19 cellular contexts compared by ENCODE assay signal in the genomic region with DNA sequence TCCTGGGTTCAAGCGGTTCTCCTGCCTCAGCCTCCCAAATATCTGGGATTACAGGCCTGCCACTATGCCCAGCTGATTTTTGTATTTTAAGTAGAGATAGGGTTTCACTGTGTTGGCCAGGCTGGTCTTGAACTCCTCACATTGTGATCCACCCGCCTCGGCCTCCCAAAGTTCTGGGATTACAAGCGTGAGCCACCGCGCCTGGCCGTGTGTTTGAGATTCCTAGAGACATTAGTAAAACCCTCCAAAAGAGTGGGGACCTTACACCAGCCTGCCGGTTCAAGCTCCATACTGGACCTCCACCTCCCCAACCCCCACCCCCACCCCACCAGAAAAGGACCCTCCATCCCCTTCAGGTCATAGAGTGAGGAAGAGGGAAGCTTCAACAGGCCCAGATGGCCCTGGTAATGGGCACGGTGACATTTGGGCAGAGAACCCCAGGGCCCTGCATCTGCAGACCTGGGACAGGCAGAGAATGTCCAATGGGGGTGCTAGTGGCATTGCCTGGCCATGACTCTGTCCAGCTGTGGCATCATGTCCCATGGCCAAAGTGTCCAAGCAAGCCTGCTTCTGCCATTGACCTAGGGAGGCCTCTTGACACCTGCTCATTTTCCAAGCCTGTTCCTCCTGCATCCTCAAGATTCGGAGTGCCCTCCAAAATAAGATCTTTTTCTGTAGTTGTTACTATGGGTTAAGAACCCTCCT.
DNase-seq lines count a peak whose midpoint lies in the region; ATAC-seq, FAIRE-seq and TF ChIP-seq lines count a peak whose summit lies in the region.
"Had no signal": no experiment of that assay in that cellular context is flagged by ENCODE, and none has a peak within 500 bp of the region (broad histone marks: within the 10 kb centered on the region; RNA-seq: fewer than 3 reads in every experiment).

No MANE protein-coding gene starts in this region.

- no peaks in the 10 kb centered on the region for H3K79me2 ChIP-seq in OCI-LY1 (ENCODE audit: insufficient read depth, low read length)

- no peaks in the 10 kb centered on the region for H4K20me1 ChIP-seq in OCI-LY1 (ENCODE audit: insufficient read depth, low read length)

- H2AFZ ChIP-seq in OCI-LY1 (ENCODE audit: low read length): no peak overlapping the region

- FAIRE-seq in urothelium cell line (lab: Jason Lieb, UNC): no peak

- H3K27ac Mint-ChIP-seq in activated naive CD8-positive, alpha-beta T cell treated with anti-CD3 and anti-CD28 coated beads, Interleukin-2, amount 10 ng/mL, durations not matched to agents 7 days and 5 days: peak overlapping the region; percentile 96
- no peak overlapping the region for H3K27ac Mint-ChIP-seq in activated naive CD8-positive, alpha-beta T cell treated with anti-CD3 and anti-CD28 coated beads, Interleukin-2, amount 50 U/mL, for 24 hours
- no peak overlapping the region for H3K27ac Mint-ChIP-seq in glutamatergic neuron (ENCODE audit: unreplicated experiment)
- H3K27ac Mint-ChIP-seq: GM23338 had no signal

- no peak overlapping the region for H3K4me3 Mint-ChIP-seq in activated naive CD8-positive, alpha-beta T cell treated with anti-CD3 and anti-CD28 coated beads, Interleukin-2, amount 10 ng/mL, durations not matched to agents 7 days and 5 days
- no peak overlapping the region for H3K4me3 Mint-ChIP-seq in activated naive CD8-positive, alpha-beta T cell treated with anti-CD3 and anti-CD28 coated beads, Interleukin-2, amount 50 U/mL, for 24 hours
- H3K4me3 Mint-ChIP-seq in glutamatergic neuron (ENCODE audit: unreplicated experiment): peak overlapping the region; percentile 10

- H3K27me3 ChIP-seq in OCI-LY1 (ENCODE audit: insufficient read depth, low read length): no peaks in the 10 kb centered on the region
- no peaks in the 10 kb centered on the region for H3K27me3 ChIP-seq in transverse colon
- H3K27me3 ChIP-seq: body of pancreas, gastrocnemius medialis, testis had no signal

- in situ Hi-C loops in transverse colon (cut with MboI; ENCODE audit: low pct_ligation_motif_present in 1 of 4, low pct_unique_long_range_greater_than_20kb in 1 of 4, low sequenced_read_pairs in 3 of 4): loop anchor here (10.0 to 25.0 kb wide), 4 partner anchors 95 to 220 kb away; partner anchors contain the start of gene KLF13 (in 1 of the 4)

- peak overlapping the region; percentile 93 for H3K27ac ChIP-seq in OCI-LY1 (ENCODE audit: low read depth, low read length, poor library complexity, severe bottlenecking)
- H3K27ac ChIP-seq in transverse colon: peak overlapping the region in 3 of 4 donors; percentile 96 to 99 (median 98)

- POLR2A ChIA-PET in activated naive CD8-positive, alpha-beta T cell treated with anti-CD3 and anti-CD28 coated beads, Interleukin-2, amount 10 ng/mL, durations not matched to agents 7 days and 5 days (lab: Charles Lee): interaction anchor here (1.0 to 3.3 kb wide), 4 partner anchors 52 to 217 kb away, joined by 3 to 14 read pairs (median 3); partner anchors contain the start of gene KLF13

- H3K9ac ChIP-seq in OCI-LY1 (ENCODE audit: low read length): no peak overlapping the region

- no peak for TF ChIP-seq EP300 in transverse colon (IDR thresholded peaks at IDR 0.05; ENCODE audit: low read depth)

- H3K9me2 ChIP-seq in OCI-LY1 (ENCODE audit: low read depth, low read length): no peaks in the 10 kb centered on the region

- peaks cover 18% of the 10 kb centered on the region for H3K36me3 ChIP-seq in OCI-LY1 (ENCODE audit: insufficient read depth, low read length)
- no peaks in the 10 kb centered on the region for H3K36me3 ChIP-seq in transverse colon
- H3K36me3 ChIP-seq: gastrocnemius medialis had no signal

- H3F3A ChIP-seq in OCI-LY1 (ENCODE audit: insufficient read depth, low read length): no peaks in the 10 kb centered on the region

- peaks cover 3% of the 10 kb centered on the region for H3K27me3 Mint-ChIP-seq in activated naive CD8-positive, alpha-beta T cell treated with anti-CD3 and anti-CD28 coated beads, Interleukin-2, amount 10 ng/mL, durations not matched to agents 7 days and 5 days
- H3K27me3 Mint-ChIP-seq in activated naive CD8-positive, alpha-beta T cell treated with anti-CD3 and anti-CD28 coated beads, Interleukin-2, amount 50 U/mL, for 24 hours: no peaks in the 10 kb centered on the region
- peaks cover 8% of the 10 kb centered on the region for H3K27me3 Mint-ChIP-seq in glutamatergic neuron (ENCODE audit: unreplicated experiment)
- H3K27me3 Mint-ChIP-seq: IgD-negative memory B cell had no signal

- H3K9me3 ChIP-seq in OCI-LY1 (ENCODE audit: low read length) (no peaks in the 10 kb centered on the region), transverse colon (no peaks in the 10 kb centered on the region)
- H3K9me3 ChIP-seq: body of pancreas, gastrocnemius medialis, testis had no signal

- peaks cover 48% of the 10 kb centered on the region for H3K4me1 ChIP-seq in OCI-LY1 (ENCODE audit: insufficient read depth, low read length, severe bottlenecking)
- H3K4me1 ChIP-seq in transverse colon: peaks cover 7 to 24% (median 19%) of the 10 kb centered on the region in 4 donors

- ATAC-seq in activated naive CD8-positive, alpha-beta T cell treated with anti-CD3 and anti-CD28 coated beads, Interleukin-2, amount 10 ng/mL, durations not matched to agents 7 days and 5 days (ENCODE audit: low read depth): no peak
- no peak for ATAC-seq in activated naive CD8-positive, alpha-beta T cell treated with anti-CD3 and anti-CD28 coated beads, Interleukin-2, amount 50 U/mL, for 24 hours
- ATAC-seq: body of pancreas, gastrocnemius medialis, GM23338 had no signal

- intact Hi-C loops in transverse colon (cut with DNase I; ENCODE audit: low total_unique reads): loop anchor here (5.0 kb wide), 2 partner anchors 110 to 270 kb away; partner anchors contain the start of gene KLF13

- no peak for TF ChIP-seq POLR2A in transverse colon (IDR thresholded peaks at IDR 0.05)

- no peak overlapping the region for H3K4me2 ChIP-seq in OCI-LY1 (ENCODE audit: low read length)

- WGBS in transverse colon (ENCODE audit: low coverage in 1 of 2), 2 donors: 90 to 97% methylated on average over 1 to 10 of the region's 10 CpGs

- TF ChIP-seq CTCF in OCI-LY1 (IDR thresholded peaks at IDR 0.05; ENCODE audit: low read length) (no peak), glutamatergic neuron (IDR thresholded peaks at IDR 0.05; ENCODE audit: partially characterized antibody, unreplicated experiment) (no peak), transverse colon (IDR thresholded peaks at IDR 0.05) (no peak)

- H3K36me3 Mint-ChIP-seq in activated naive CD8-positive, alpha-beta T cell treated with anti-CD3 and anti-CD28 coated beads, Interleukin-2, amount 10 ng/mL, durations not matched to agents 7 days and 5 days: no peaks in the 10 kb centered on the region
- no peaks in the 10 kb centered on the region for H3K36me3 Mint-ChIP-seq in activated naive CD8-positive, alpha-beta T cell treated with anti-CD3 and anti-CD28 coated beads, Interleukin-2, amount 50 U/mL, for 24 hours (ENCODE audit: low read depth)
- no peaks in the 10 kb centered on the region for H3K36me3 Mint-ChIP-seq in glutamatergic neuron (ENCODE audit: unreplicated experiment)

- H3K4me1 Mint-ChIP-seq in activated naive CD8-positive, alpha-beta T cell treated with anti-CD3 and anti-CD28 coated beads, Interleukin-2, amount 10 ng/mL, durations not matched to agents 7 days and 5 days: peaks cover 26% of the 10 kb centered on the region
- peaks cover 19% of the 10 kb centered on the region for H3K4me1 Mint-ChIP-seq in activated naive CD8-positive, alpha-beta T cell treated with anti-CD3 and anti-CD28 coated beads, Interleukin-2, amount 50 U/mL, for 24 hours
- peaks cover 22% of the 10 kb centered on the region for H3K4me1 Mint-ChIP-seq in glutamatergic neuron (ENCODE audit: low read depth, unreplicated experiment)

- no peaks in the 10 kb centered on the region for H3K9me3 Mint-ChIP-seq in activated naive CD8-positive, alpha-beta T cell treated with anti-CD3 and anti-CD28 coated beads, Interleukin-2, amount 10 ng/mL, durations not matched to agents 7 days and 5 days
- no peaks in the 10 kb centered on the region for H3K9me3 Mint-ChIP-seq in activated naive CD8-positive, alpha-beta T cell treated with anti-CD3 and anti-CD28 coated beads, Interleukin-2, amount 50 U/mL, for 24 hours
- peaks cover 7% of the 10 kb centered on the region for H3K9me3 Mint-ChIP-seq in glutamatergic neuron (ENCODE audit: unreplicated experiment)
- H3K9me3 Mint-ChIP-seq: GM23338, IgD-negative memory B cell had no signal

- no peak overlapping the region for H3K4me3 ChIP-seq in OCI-LY1 (ENCODE audit: low read depth, low read length, poor library complexity, severe bottlenecking)
- H3K4me3 ChIP-seq in transverse colon: no peak overlapping the region
- H3K4me3 ChIP-seq: body of pancreas, gastrocnemius medialis, testis had no signal

- no peak for DNase-seq in activated naive CD8-positive, alpha-beta T cell treated with anti-CD3 and anti-CD28 coated beads, Interleukin-2, amount 10 ng/mL, durations not matched to agents 7 days and 5 days
- no peak for DNase-seq in activated naive CD8-positive, alpha-beta T cell treated with anti-CD3 and anti-CD28 coated beads, Interleukin-2, amount 50 U/mL, for 24 hours
- no peak for DNase-seq in glutamatergic neuron
- peak; percentile 11 for DNase-seq in transverse colon
- DNase-seq in DMS79 treated with DMSO at 0.1 percent for 48 hours (lab: John Stamatoyannopoulos, UW): no peak
- no peak for DNase-seq in DMS53 treated with DMSO at 0.1 percent for 48 hours (lab: John Stamatoyannopoulos, UW; ENCODE audit: unreplicated experiment)
- DNase-seq in urothelium cell line (ENCODE audit: low spot score): no peak
- DNase-seq: activated CD8-positive, alpha-beta memory T cell treated with anti-CD3 and anti-CD28 coated beads for 24 hours; activated naive CD4-positive, alpha-beta T cell treated with Interleukin-2 at 50 U/mL for 16 hours; body of pancreas; dermis blood vessel endothelial cell; erythroblast; gastrocnemius medialis; NCI-H2081 treated with DMSO at 0.1 percent for 48 hours; NCI-H510A treated with DMSO at 0.1 percent for 48 hours; testis had no signal
